Comparison of ENCODE assay signal across 10 cellular contexts in the genomic region with DNA sequence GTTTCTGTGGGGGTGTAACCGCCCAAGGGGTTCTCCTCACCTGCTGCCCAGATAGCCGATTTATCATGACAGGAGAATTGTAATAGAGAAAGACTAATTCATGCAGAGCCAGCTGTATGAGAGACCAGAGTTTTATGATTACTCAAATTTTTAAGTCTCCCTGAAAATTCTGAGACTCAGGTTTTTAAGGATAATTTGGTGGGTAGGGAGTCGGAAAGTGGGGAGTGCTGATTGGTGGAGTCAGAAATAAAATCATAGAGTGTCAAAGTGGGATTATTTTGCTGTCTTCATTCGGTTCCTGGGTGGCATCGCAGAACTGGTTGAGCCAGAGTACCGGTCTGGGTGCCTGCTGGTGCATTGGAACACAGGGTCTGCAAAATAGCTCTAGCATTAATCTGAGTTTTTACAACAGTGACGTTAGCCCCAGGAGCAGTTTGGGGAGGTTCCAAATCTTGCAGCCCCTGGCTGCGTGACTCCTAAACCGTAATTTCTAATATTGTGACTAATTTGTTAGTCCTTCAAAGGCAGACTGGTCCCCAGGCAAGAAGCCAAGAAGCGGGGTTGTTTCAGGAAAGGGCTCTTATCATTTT. TPM values are rescaled to one million over a fixed set of nuclear protein-coding genes. Genes with fewer than 3 reads are reported as not detected.
A peak's percentile ranks its signal among the peaks of the same experiment; 100 is the strongest.
DNase-seq lines count a peak whose midpoint lies in the region; ATAC-seq and TF ChIP-seq lines count a peak whose summit lies in the region.
"Had no signal": no experiment of that assay in that cellular context is flagged by ENCODE, and none has a peak within 500 bp of the region (broad histone marks: within the 10 kb centered on the region; RNA-seq: fewer than 3 reads in every experiment).

No MANE protein-coding gene starts in this region.

- H3K79me2 ChIP-seq in parathyroid adenoma = no peaks in the 10 kb centered on the region

- H3K4me3 ChIP-seq in MG63 (no peak overlapping the region), dorsolateral prefrontal cortex (no peak overlapping the region), parathyroid adenoma (ENCODE audit: low read depth, low read length) (no peak overlapping the region)

- no peak overlapping the region for H3K4me2 ChIP-seq in parathyroid adenoma (ENCODE audit: low read length)

- H3K9me3 ChIP-seq in MG63 = no peaks in the 10 kb centered on the region; the same call in 1 of the 2 replicates
- no peaks in the 10 kb centered on the region for H3K9me3 ChIP-seq in parathyroid adenoma (ENCODE audit: control insufficient read depth, low read length)

- intact Hi-C loops in dorsolateral prefrontal cortex (cut with DNase I) = no loop called here

- no peak for TF ChIP-seq POLR2A in GM18505 (IDR thresholded peaks at IDR 0.05; ENCODE audit: borderline replicate concordance, extremely low read depth, insufficient read depth, insufficient read length)

- H3K27ac ChIP-seq in dorsolateral prefrontal cortex = no peak overlapping the region
- no peak overlapping the region for H3K27ac ChIP-seq in parathyroid adenoma

- no peaks in the 10 kb centered on the region for H3K27me3 ChIP-seq in MG63
- peaks cover 0 to 14% (median 0%) of the 10 kb centered on the region in 45 donors for H3K27me3 ChIP-seq in dorsolateral prefrontal cortex
- H3K27me3 ChIP-seq in parathyroid adenoma (ENCODE audit: control insufficient read depth, insufficient read depth, low read length) = no peaks in the 10 kb centered on the region

- no peak for ATAC-seq in GM18505 (IDR thresholded peaks at IDR 0.05; ENCODE audit: unreplicated experiment)
- ATAC-seq in HG03097 (IDR thresholded peaks at IDR 0.05; ENCODE audit: low FRiP score, unreplicated experiment) = no peak

- no peaks in the 10 kb centered on the region for H3K36me3 ChIP-seq in MG63
- H3K36me3 ChIP-seq in parathyroid adenoma (ENCODE audit: control insufficient read depth, insufficient read depth, low read length) = no peaks in the 10 kb centered on the region

- TF ChIP-seq CTCF in dorsolateral prefrontal cortex (IDR thresholded peaks at IDR 0.05 in 54 of 56, conservative IDR thresholded peaks at IDR 0.05 in 2 of 56; ENCODE audit: low read depth in 1 of 56, partially characterized antibody in 56 of 56) (no peak), parathyroid adenoma (IDR thresholded peaks at IDR 0.05) (no peak)

- H3K9ac ChIP-seq in parathyroid adenoma = no peak overlapping the region

- peak overlapping the region; percentile 9 for H2AFZ ChIP-seq in parathyroid adenoma

- DNase-seq in ELR (ENCODE audit: low read depth) (peak; percentile 99), MG63 (peak; percentile 98), dorsolateral prefrontal cortex (peak in 7 of 10 donors; percentile 25 to 53 (median 34)), OCI-M1 (lab: John Stamatoyannopoulos, UW) (no peak), cerebellum (ENCODE audit: low spot score) (no peak)

- no peaks in the 10 kb centered on the region for H3K4me1 ChIP-seq in parathyroid adenoma

RNA-seq across cellular contexts. Expression of gene GPRIN2, which starts 32.5 kb away (rescaled TPM):
- not detected in 2 replicates for total RNA-seq in MG63 (2014; rRNA removed; shearing (Covaris generic); ENCODE audit: low replicate concordance)
- total RNA-seq in dorsolateral prefrontal cortex (1 to 10 TPM in 66 of 120 experiments, under 1 TPM in 47, not detected in 7; 0.36 to 2.4 (median 1.1) TPM), cerebellum (32.0 TPM)
- total RNA-seq: T-helper 1 cell treated with Interleukin-12 subunit alpha and Interleukin-12 subunit beta and Interleukin-4 antibody, amounts not matched to agents 30 ng/mL and 1 ng/mL, for 36 hours had no signal

RNA-seq across cellular contexts. Expression of gene SYT15, which starts 55.0 kb away (rescaled TPM):
- total RNA-seq in MG63 (2014; rRNA removed; shearing (Covaris generic); ENCODE audit: low replicate concordance) = 0.76 TPM in 1 of 2 replicates, not detected in the other
- 10 to 100 TPM in 6 of 120 experiments, 1 to 10 TPM in 113, under 1 TPM in 1; 0.59 to 12.7 (median 5.1) TPM for total RNA-seq in dorsolateral prefrontal cortex
- total RNA-seq in cerebellum = 1.8 TPM
- total RNA-seq: H7 had no signal

RNA-seq across cellular contexts. Expression of gene NPY4R, which starts 58.2 kb away (rescaled TPM):
- not detected in 2 replicates for total RNA-seq in MG63 (2014; rRNA removed; shearing (Covaris generic); ENCODE audit: low replicate concordance)
- total RNA-seq in dorsolateral prefrontal cortex (under 1 TPM in 20 of 120 experiments, not detected in 100; 0.19 to 0.78 (median 0.32) TPM), cerebellum (0.27 TPM)
- total RNA-seq: H7; T-helper 1 cell treated with Interleukin-12 subunit alpha and Interleukin-12 subunit beta and Interleukin-4 antibody, amounts not matched to agents 30 ng/mL and 1 ng/mL, for 36 hours had no signal

Comparison
In these comparisons a context has a peak if more than half of its experiments do, and no peak if none do; other contexts are left out.
1. DNase-seq: peak in ELR (single experiment), MG63 (single experiment) and dorsolateral prefrontal cortex (7 of 10); none in OCI-M1 (single experiment) and cerebellum (single experiment).